In the genomic region with DNA sequence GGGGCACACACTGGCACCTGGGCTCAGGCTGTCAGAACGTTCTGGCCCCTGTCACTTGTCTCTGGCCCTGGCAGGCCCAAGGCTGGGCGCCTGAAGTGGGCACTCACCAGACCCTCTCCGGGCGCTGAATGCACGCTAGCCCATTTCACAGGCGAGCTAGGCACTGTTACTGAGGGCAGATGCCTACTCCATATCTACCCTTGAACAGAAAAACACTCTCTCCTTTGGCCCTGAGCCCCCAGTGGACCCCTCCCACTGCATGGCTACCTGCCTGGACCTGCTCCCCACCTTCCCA, we compare ENCODE assay signal across 24 cellular contexts.
"Had no signal": no experiment of that assay in that cellular context is flagged by ENCODE, and none has a peak within 500 bp of the region (broad histone marks: within the 10 kb centered on the region; RNA-seq: fewer than 3 reads in every experiment).

No MANE protein-coding gene starts in this region.

- H3K36me3 ChIP-seq: ascending aorta, esophagus squamous epithelium, suprapubic skin had no signal

- H3K27me3 ChIP-seq: ascending aorta had no signal

- H3K4me3 Mint-ChIP-seq: activated B cell treated with CpG ODN at 0.5 μM for 24 hours; activated CD4-positive, alpha-beta T cell treated with anti-CD3 and anti-CD28 coated beads, Interleukin-2, amount 10 ng/mL, durations not matched to agents 24 days and 14 days; activated CD8-positive, alpha-beta T cell treated with anti-CD3 and anti-CD28 coated beads for 36 hours; activated naive CD4-positive, alpha-beta T cell treated with anti-CD3 and anti-CD28 coated beads, Interleukin-2, amount 10 ng/mL, durations not matched to agents 7 days and 5 days; activated T-cell treated with anti-CD3 and anti-CD28 coated beads, Interleukin-2, amount 50 U/mL, for 24 hours; dendritic cell treated with granulocyte-macrophage colony-stimulating factor and Interleukin-4, amounts not matched to agents 40 ng/mL and 50 ng/mL, for 4 days; mesothelial cell of epicardium; nephron progenitor cell; stimulated activated naive CD8-positive, alpha-beta T cell treated with anti-CD3 and anti-CD28 coated beads, Interleukin-15, amount 100 ng/mL, for 72 hours had no signal

- H3K4me3 ChIP-seq: ascending aorta, esophagus squamous epithelium, hepatocyte, lung, skin epidermis, suprapubic skin had no signal

- H3K4me1 ChIP-seq: ascending aorta had no signal

- H3K27ac ChIP-seq: ascending aorta, esophagus squamous epithelium, hepatocyte, skin epidermis, suprapubic skin had no signal

- H3K9me3 ChIP-seq: ascending aorta, esophagus squamous epithelium, suprapubic skin had no signal

- ATAC-seq: activated CD8-positive, alpha-beta T cell treated with anti-CD3 and anti-CD28 coated beads for 36 hours; left colon; stimulated activated naive CD8-positive, alpha-beta T cell treated with anti-CD3 and anti-CD28 coated beads, Interleukin-15, amount 100 ng/mL, for 72 hours had no signal

- H3K27me3 Mint-ChIP-seq: activated B cell treated with CpG ODN at 0.5 μM for 24 hours; activated CD8-positive, alpha-beta T cell treated with anti-CD3 and anti-CD28 coated beads for 36 hours; activated T-cell treated with anti-CD3 and anti-CD28 coated beads, Interleukin-2, amount 50 U/mL, for 24 hours had no signal

- DNase-seq: activated B cell treated with CpG ODN at 0.5 μM for 24 hours; activated CD4-positive, alpha-beta T cell treated with anti-CD3 and anti-CD28 coated beads, Interleukin-2, amount 10 ng/mL, durations not matched to agents 24 days and 14 days; activated CD8-positive, alpha-beta T cell treated with anti-CD3 and anti-CD28 coated beads for 36 hours; activated T-cell treated with anti-CD3 and anti-CD28 coated beads, Interleukin-2, amount 50 U/mL, for 24 hours; cerebellar nuclear complex; effector CD8-positive, alpha-beta T cell; esophagus squamous epithelium; nephron progenitor cell; occipital lobe; retina; stimulated activated CD4-positive, alpha-beta T cell treated with anti-CD3 and anti-CD28 coated beads, Interleukin-15, amount 100 ng/mL, for 24 hours; stimulated activated CD4-positive, alpha-beta T cell treated with anti-CD3 and anti-CD28 coated beads, Interleukin-2, amount 100 ng/mL, for 48 hours; stimulated activated naive CD8-positive, alpha-beta T cell treated with anti-CD3 and anti-CD28 coated beads, Interleukin-15, amount 100 ng/mL, for 72 hours; trophoblast cell had no signal

- H3K4me2 ChIP-seq: hepatocyte had no signal

- H2AFZ ChIP-seq: hepatocyte had no signal

- H3K9me3 Mint-ChIP-seq: activated B cell treated with CpG ODN at 0.5 μM for 24 hours; activated CD4-positive, alpha-beta T cell treated with anti-CD3 and anti-CD28 coated beads, Interleukin-2, amount 10 ng/mL, durations not matched to agents 24 days and 14 days; activated CD8-positive, alpha-beta T cell treated with anti-CD3 and anti-CD28 coated beads for 36 hours; activated naive CD4-positive, alpha-beta T cell treated with anti-CD3 and anti-CD28 coated beads, Interleukin-2, amount 10 ng/mL, durations not matched to agents 7 days and 5 days; activated T-cell treated with anti-CD3 and anti-CD28 coated beads, Interleukin-2, amount 50 U/mL, for 24 hours; activated T-helper 2 cell treated with anti-CD3 and anti-CD28 coated beads, Interferon-gamma antibody, Interleukin-2, Interleukin-4, amounts not matched to agents 10 μg/mL and 5 μg/mL and 100 μg/mL, durations not matched to agents 14 hours and 24 hours and 36 hours; dendritic cell treated with granulocyte-macrophage colony-stimulating factor and Interleukin-4, amounts not matched to agents 40 ng/mL and 50 ng/mL, for 4 days; mesothelial cell of epicardium; nephron progenitor cell; stimulated activated naive CD8-positive, alpha-beta T cell treated with anti-CD3 and anti-CD28 coated beads, Interleukin-15, amount 100 ng/mL, for 72 hours had no signal

- H3K27ac Mint-ChIP-seq: activated B cell treated with CpG ODN at 0.5 μM for 24 hours; activated CD4-positive, alpha-beta T cell treated with anti-CD3 and anti-CD28 coated beads, Interleukin-2, amount 10 ng/mL, durations not matched to agents 24 days and 14 days; activated CD8-positive, alpha-beta T cell treated with anti-CD3 and anti-CD28 coated beads for 36 hours; activated naive CD4-positive, alpha-beta T cell treated with anti-CD3 and anti-CD28 coated beads, Interleukin-2, amount 10 ng/mL, durations not matched to agents 7 days and 5 days; activated T-cell treated with anti-CD3 and anti-CD28 coated beads, Interleukin-2, amount 50 U/mL, for 24 hours; activated T-helper 2 cell treated with anti-CD3 and anti-CD28 coated beads, Interferon-gamma antibody, Interleukin-2, Interleukin-4, amounts not matched to agents 10 μg/mL and 5 μg/mL and 100 μg/mL, durations not matched to agents 14 hours and 24 hours and 36 hours; dendritic cell treated with granulocyte-macrophage colony-stimulating factor and Interleukin-4, amounts not matched to agents 40 ng/mL and 50 ng/mL, for 4 days; mesothelial cell of epicardium; nephron progenitor cell had no signal

- H3K79me2 ChIP-seq: hepatocyte had no signal

- H3K36me3 Mint-ChIP-seq: activated naive CD4-positive, alpha-beta T cell treated with anti-CD3 and anti-CD28 coated beads, Interleukin-2, amount 10 ng/mL, durations not matched to agents 7 days and 5 days; mesothelial cell of epicardium had no signal
